ENCODE assay signal across 1 cellular context in genomic region chr11:65381721-65382035, GRCh38.
TF ChIP-seq lines count a peak whose summit lies in the region.

No MANE protein-coding gene starts in this region.

TF ChIP-seq in HepG2, 621 proteins besides CTCF, POLR2A, EP300 and RAD21 (continued from another document and continues in another):
- TF ChIP-seq ZNF362 (CRISPR knock-in tag; IDR thresholded peaks at IDR 0.05; ENCODE audit: borderline replicate concordance) = peak; percentile 61; the same call in 1 of the 2 replicates
- TF ChIP-seq ZNF382 (CRISPR knock-in tag; IDR thresholded peaks at IDR 0.05; ENCODE audit: borderline replicate concordance) = no peak
- TF ChIP-seq ZFYVE20 (CRISPR knock-in tag; IDR thresholded peaks at IDR 0.05; ENCODE audit: borderline replicate concordance, low read depth) = no peak
- TF ChIP-seq SUZ12 (IDR thresholded peaks at IDR 0.05; ENCODE audit: low read depth, low read length) = no peak
- no peak for TF ChIP-seq MXD4 (CRISPR knock-in tag; IDR thresholded peaks at IDR 0.05)
- TF ChIP-seq BCLAF1 (IDR thresholded peaks at IDR 0.05) = no peak
- TF ChIP-seq ZNF121 (CRISPR knock-in tag; IDR thresholded peaks at IDR 0.05) = no peak
- no peak for TF ChIP-seq RFX5 (IDR thresholded peaks at IDR 0.05; ENCODE audit: low read depth, low read length)
- TF ChIP-seq SNAPC2 (CRISPR knock-in tag; IDR thresholded peaks at IDR 0.05) = 0 out of 2 replicates have a peak, but pooled peaks have one; percentile 76
- TF ChIP-seq XRCC5 (optimal IDR thresholded peaks at IDR 0.05; ENCODE audit: low read length) = no peak
- TF ChIP-seq SP5 (CRISPR knock-in tag; IDR thresholded peaks at IDR 0.05; ENCODE audit: borderline replicate concordance, low read depth) = 0 out of 2 replicates have a peak, but pooled peaks have one; percentile 6
- TF ChIP-seq ZNF552 (CRISPR knock-in tag; IDR thresholded peaks at IDR 0.05; ENCODE audit: borderline replicate concordance) = no peak
- TF ChIP-seq ISL2 (CRISPR knock-in tag; IDR thresholded peaks at IDR 0.05) = no peak; the same call in 1 of the 2 replicates
- TF ChIP-seq FOXA3 (CRISPR knock-in tag; IDR thresholded peaks at IDR 0.05) = 0 out of 2 replicates have a peak, but pooled peaks have one; percentile 7
- no peak for TF ChIP-seq CBX5 (CRISPR knock-in tag; IDR thresholded peaks at IDR 0.05; ENCODE audit: borderline replicate concordance)
- no peak for TF ChIP-seq HHEX (CRISPR knock-in tag; IDR thresholded peaks at IDR 0.05)
- TF ChIP-seq CERS6 (CRISPR knock-in tag; IDR thresholded peaks at IDR 0.05) = no peak
- no peak for TF ChIP-seq SOX13 (IDR thresholded peaks at IDR 0.05)
- no peak; a peak in 1 of 4 replicates for TF ChIP-seq SOX13 (CRISPR knock-in tag; conservative IDR thresholded peaks at IDR 0.05 in 1 of 2, IDR thresholded peaks at IDR 0.05 in 1 of 2)
- no peak for TF ChIP-seq EED (CRISPR knock-in tag; IDR thresholded peaks at IDR 0.05)
- no peak for TF ChIP-seq ZSCAN5A (CRISPR knock-in tag; IDR thresholded peaks at IDR 0.05; ENCODE audit: borderline replicate concordance)
- TF ChIP-seq MAFF (IDR thresholded peaks at IDR 0.05; ENCODE audit: low read depth, low read length) = no peak
- TF ChIP-seq IRX3 (CRISPR knock-in tag; IDR thresholded peaks at IDR 0.05; ENCODE audit: borderline replicate concordance, low read depth) = no peak
- no peak for TF ChIP-seq HCFC1 (IDR thresholded peaks at IDR 0.05; ENCODE audit: low read depth, low read length)
- TF ChIP-seq ZNF577 (CRISPR knock-in tag; IDR thresholded peaks at IDR 0.05; ENCODE audit: borderline replicate concordance, low read depth) = no peak
- no peak for TF ChIP-seq ZNF780A (CRISPR knock-in tag; IDR thresholded peaks at IDR 0.05)
- no peak for TF ChIP-seq RAD51 (IDR thresholded peaks at IDR 0.05; ENCODE audit: borderline replicate concordance)
- no peak for TF ChIP-seq STAG1 (CRISPR knock-in tag; IDR thresholded peaks at IDR 0.05)
- TF ChIP-seq ZNF33A (CRISPR knock-in tag; IDR thresholded peaks at IDR 0.05; ENCODE audit: borderline replicate concordance) = 0 out of 2 replicates have a peak, but pooled peaks have one; percentile 8
- no peak for TF ChIP-seq GZF1 (CRISPR knock-in tag; IDR thresholded peaks at IDR 0.05)
- no peak for TF ChIP-seq ARNTL (CRISPR knock-in tag; IDR thresholded peaks at IDR 0.05)
- no peak for TF ChIP-seq PREB (CRISPR knock-in tag; IDR thresholded peaks at IDR 0.05)
- no peak for TF ChIP-seq ZBTB7A (CRISPR knock-in tag; IDR thresholded peaks at IDR 0.05)
- no peak for TF ChIP-seq CAMTA2 (CRISPR knock-in tag; IDR thresholded peaks at IDR 0.05; ENCODE audit: borderline replicate concordance)
- no peak for TF ChIP-seq ZC3H4 (CRISPR knock-in tag; IDR thresholded peaks at IDR 0.05; ENCODE audit: borderline replicate concordance)
- 0 out of 2 replicates have a peak, but pooled peaks have one; percentile 53 for TF ChIP-seq ZNF572 (CRISPR knock-in tag; IDR thresholded peaks at IDR 0.05)
- no peak for TF ChIP-seq TBP (CRISPR knock-in tag; IDR thresholded peaks at IDR 0.05)
- TF ChIP-seq PBX3 (CRISPR knock-in tag; IDR thresholded peaks at IDR 0.05; ENCODE audit: borderline replicate concordance) = no peak
- 0 out of 2 replicates have a peak, but pooled peaks have one; percentile 23 for TF ChIP-seq BRCA1 (CRISPR knock-in tag; IDR thresholded peaks at IDR 0.05)
- no peak for TF ChIP-seq BCL6 (CRISPR knock-in tag; IDR thresholded peaks at IDR 0.05)
- no peak for TF ChIP-seq JUN (CRISPR knock-in tag; IDR thresholded peaks at IDR 0.05)
- no peak for TF ChIP-seq ATF7-NPFF (CRISPR knock-in tag; IDR thresholded peaks at IDR 0.05; ENCODE audit: low read depth)
- no peak; the same call in 1 of the 2 replicates for TF ChIP-seq TMF1 (CRISPR knock-in tag; IDR thresholded peaks at IDR 0.05; ENCODE audit: low read depth)
- TF ChIP-seq MEF2D (CRISPR knock-in tag; IDR thresholded peaks at IDR 0.05) = no peak
- TF ChIP-seq ZNF451 (CRISPR knock-in tag; IDR thresholded peaks at IDR 0.05) = no peak
- TF ChIP-seq ZSCAN22 (CRISPR knock-in tag; IDR thresholded peaks at IDR 0.05) = no peak
- 0 out of 2 replicates have a peak, but pooled peaks have one; percentile 6 for TF ChIP-seq ZNF12 (CRISPR knock-in tag; IDR thresholded peaks at IDR 0.05)
- no peak for TF ChIP-seq MTA1 (CRISPR knock-in tag; IDR thresholded peaks at IDR 0.05; ENCODE audit: borderline replicate concordance)
- TF ChIP-seq MXD3 (CRISPR knock-in tag; IDR thresholded peaks at IDR 0.05) = no peak
- no peak for TF ChIP-seq DMAP1 (CRISPR knock-in tag; IDR thresholded peaks at IDR 0.05)
- TF ChIP-seq ZNF251 (CRISPR knock-in tag; IDR thresholded peaks at IDR 0.05) = no peak
- TF ChIP-seq MTF1 (CRISPR knock-in tag; IDR thresholded peaks at IDR 0.05) = 0 out of 2 replicates have a peak, but pooled peaks have one; percentile 15
- TF ChIP-seq NBN (conservative IDR thresholded peaks at IDR 0.05) = no peak
- TF ChIP-seq ZFP91 (CRISPR knock-in tag; IDR thresholded peaks at IDR 0.05; ENCODE audit: borderline replicate concordance) = no peak
- TF ChIP-seq IKZF4 (CRISPR knock-in tag; IDR thresholded peaks at IDR 0.05; ENCODE audit: borderline replicate concordance, low read depth, not compliant biosample characterization) = no peak
- no peak for TF ChIP-seq PAF1 (CRISPR knock-in tag; IDR thresholded peaks at IDR 0.05)
- no peak for TF ChIP-seq IKZF5 (CRISPR knock-in tag; IDR thresholded peaks at IDR 0.05)
- no peak for TF ChIP-seq TRIM22 (IDR thresholded peaks at IDR 0.05)
- TF ChIP-seq AGO1 (IDR thresholded peaks at IDR 0.05; ENCODE audit: low read depth, low read length, poor library complexity, severe bottlenecking) = no peak
- no peak for TF ChIP-seq RORA (CRISPR knock-in tag; IDR thresholded peaks at IDR 0.05)
- no peak for TF ChIP-seq NCOA5 (CRISPR knock-in tag; IDR thresholded peaks at IDR 0.05)
- TF ChIP-seq MNT (IDR thresholded peaks at IDR 0.05) = no peak
